22 cellular contexts compared by ENCODE assay signal in genomic region chr9:16315720-16316119, GRCh38.
A peak's percentile ranks its signal among the peaks of the same experiment; 100 is the strongest.
DNase-seq lines count a peak whose midpoint lies in the region; ATAC-seq, FAIRE-seq and TF ChIP-seq lines count a peak whose summit lies in the region.
"Had no signal": no experiment of that assay in that cellular context is flagged by ENCODE, and none has a peak within 500 bp of the region (broad histone marks: within the 10 kb centered on the region; RNA-seq: fewer than 3 reads in every experiment).

No MANE protein-coding gene starts in this region.

- H3K27ac ChIP-seq in astrocyte (ENCODE audit: low read depth, low read length) = no peak overlapping the region
- H3K27ac ChIP-seq in osteoblast (ENCODE audit: low read depth, low read length) = no peak overlapping the region
- H3K27ac ChIP-seq: BLaER1 had no signal

- H3K4me1 ChIP-seq in astrocyte (ENCODE audit: insufficient read depth, low read length) (no peaks in the 10 kb centered on the region), osteoblast (ENCODE audit: insufficient read depth, low read length) (no peaks in the 10 kb centered on the region)

- no peaks in the 10 kb centered on the region for H3K36me3 ChIP-seq in astrocyte (ENCODE audit: insufficient read depth, low read length)
- no peaks in the 10 kb centered on the region for H3K36me3 ChIP-seq in osteoblast (ENCODE audit: insufficient read depth, low read length)
- H3K36me3 ChIP-seq: BLaER1 had no signal

- no peaks in the 10 kb centered on the region for H4K20me1 ChIP-seq in astrocyte (ENCODE audit: insufficient read depth, low read length)
- H4K20me1 ChIP-seq in osteoblast (ENCODE audit: insufficient read depth, low read length) = no peaks in the 10 kb centered on the region
- H4K20me1 ChIP-seq: BLaER1 had no signal

- H3K9me3 Mint-ChIP-seq in astrocyte (ENCODE audit: unreplicated experiment) = peaks cover 2% of the 10 kb centered on the region

- H2AFZ ChIP-seq in astrocyte (ENCODE audit: low read depth, low read length) (no peak overlapping the region), osteoblast (ENCODE audit: low read length) (no peak overlapping the region)

- H3K4me3 ChIP-seq in AG09309 (ENCODE audit: control insufficient read depth, low read depth, low read length) (no peak overlapping the region), astrocyte (ENCODE audit: insufficient read depth, low read depth, low read length) (no peak overlapping the region), fibroblast of the aortic adventitia (ENCODE audit: low read depth, low read length) (no peak overlapping the region), osteoblast (ENCODE audit: insufficient read depth, low read length) (no peak overlapping the region)
- H3K4me3 ChIP-seq: BLaER1, GM12878 had no signal

- no peaks in the 10 kb centered on the region for H3K4me1 Mint-ChIP-seq in astrocyte (ENCODE audit: low read depth, unreplicated experiment)
- H3K4me1 Mint-ChIP-seq: CD8-positive, alpha-beta memory T cell had no signal

- H3K36me3 Mint-ChIP-seq in astrocyte (ENCODE audit: low read depth, unreplicated experiment) = peaks cover 2% of the 10 kb centered on the region
- H3K36me3 Mint-ChIP-seq: CD8-positive, alpha-beta memory T cell had no signal

- no peak overlapping the region for H3K9ac ChIP-seq in astrocyte (ENCODE audit: low read length)
- H3K9ac ChIP-seq: BLaER1 had no signal

- no peak for TF ChIP-seq CTCF in AG09309 (IDR thresholded peaks at IDR 0.05; ENCODE audit: control insufficient read depth, insufficient read depth, low read depth, low read length, missing control alignments)
- no peak for TF ChIP-seq CTCF in astrocyte (IDR thresholded peaks at IDR 0.05; ENCODE audit: insufficient read depth, low read depth, low read length)
- TF ChIP-seq CTCF in fibroblast of the aortic adventitia (IDR thresholded peaks at IDR 0.05; ENCODE audit: insufficient read depth, low read length) = peak; percentile 4
- no peak for TF ChIP-seq CTCF in osteoblast (IDR thresholded peaks at IDR 0.05; ENCODE audit: extremely low read depth, low read depth, low read length)

- FAIRE-seq in astrocyte (lab: Jason Lieb, UNC) = no peak
- FAIRE-seq: D721Med, GM12878 had no signal

- DNase-seq in AG09309 (ENCODE audit: low read depth) (peak; percentile 27), astrocyte (ENCODE audit: low read depth) (peak; percentile 78), fibroblast of the aortic adventitia (ENCODE audit: low read depth) (peak; percentile 75), osteoblast (ENCODE audit: insufficient read length, low spot score, missing footprints) (peak; percentile 69), germinal center (ENCODE audit: low spot score) (no peak), NCI-H187 (lab: John Stamatoyannopoulos, UW) (no peak)
- no peak for DNase-seq in stimulated activated CD4-positive, alpha-beta T cell treated with anti-CD3 and anti-CD28 coated beads, Interleukin-1b, Interleukin-23, amount 100 ng/mL, for 48 hours
- DNase-seq: 8988T; CD8-positive, alpha-beta memory T cell; DND-41; GDM1; HCEC 1CT; KBM-7; NCI-H1436; NCI-H2029 treated with DMSO at 0.1 percent for 48 hours; NCI-H510A; NCI-H774; RPMI8226 had no signal

- H3K27ac Mint-ChIP-seq in astrocyte (ENCODE audit: unreplicated experiment) = no peak overlapping the region
- H3K27ac Mint-ChIP-seq: CD8-positive, alpha-beta memory T cell had no signal

- no peak for ATAC-seq in HG03196 (IDR thresholded peaks at IDR 0.05; ENCODE audit: unreplicated experiment)
- ATAC-seq: GM12878 had no signal

- H3K27me3 ChIP-seq in astrocyte (ENCODE audit: insufficient read depth, low read length) (no peaks in the 10 kb centered on the region), osteoblast (ENCODE audit: insufficient read depth, low read length) (no peaks in the 10 kb centered on the region)
- H3K27me3 ChIP-seq: BLaER1 had no signal

- H3K4me3 Mint-ChIP-seq in astrocyte (ENCODE audit: unreplicated experiment) = no peak overlapping the region
- H3K4me3 Mint-ChIP-seq: CD8-positive, alpha-beta memory T cell had no signal

- H3K4me2 ChIP-seq in astrocyte (ENCODE audit: low read length) = no peak overlapping the region
- H3K4me2 ChIP-seq in osteoblast (ENCODE audit: insufficient read depth, low read length) = no peak overlapping the region

- peaks cover 23% of the 10 kb centered on the region for H3K27me3 Mint-ChIP-seq in astrocyte (ENCODE audit: low read depth, unreplicated experiment)
- H3K27me3 Mint-ChIP-seq: CD8-positive, alpha-beta memory T cell had no signal

- no peaks in the 10 kb centered on the region for H3K9me3 ChIP-seq in astrocyte (ENCODE audit: insufficient read depth, low read depth, low read length)
- no peaks in the 10 kb centered on the region for H3K9me3 ChIP-seq in osteoblast (ENCODE audit: low read depth, low read length)
- H3K9me3 ChIP-seq: BLaER1 had no signal

- no peaks in the 10 kb centered on the region for H3K79me2 ChIP-seq in astrocyte (ENCODE audit: insufficient read depth, low read length)
- no peaks in the 10 kb centered on the region for H3K79me2 ChIP-seq in osteoblast (ENCODE audit: insufficient read depth, low read length)

Comparison
In these comparisons a context has a peak if more than half of its experiments do, and no peak if none do; other contexts are left out.
1. DNase-seq: peak in AG09309 (single experiment), astrocyte (single experiment), fibroblast of the aortic adventitia (single experiment) and osteoblast (single experiment); none in germinal center (single experiment), stimulated activated CD4-positive, alpha-beta T cell treated with anti-CD3 and anti-CD28 coated beads, Interleukin-1b, Interleukin-23, amount 100 ng/mL, for 48 hours (single experiment) and NCI-H187 (0 of 2).